Comparison of ENCODE assay signal across 8 cellular contexts in the genomic region with DNA sequence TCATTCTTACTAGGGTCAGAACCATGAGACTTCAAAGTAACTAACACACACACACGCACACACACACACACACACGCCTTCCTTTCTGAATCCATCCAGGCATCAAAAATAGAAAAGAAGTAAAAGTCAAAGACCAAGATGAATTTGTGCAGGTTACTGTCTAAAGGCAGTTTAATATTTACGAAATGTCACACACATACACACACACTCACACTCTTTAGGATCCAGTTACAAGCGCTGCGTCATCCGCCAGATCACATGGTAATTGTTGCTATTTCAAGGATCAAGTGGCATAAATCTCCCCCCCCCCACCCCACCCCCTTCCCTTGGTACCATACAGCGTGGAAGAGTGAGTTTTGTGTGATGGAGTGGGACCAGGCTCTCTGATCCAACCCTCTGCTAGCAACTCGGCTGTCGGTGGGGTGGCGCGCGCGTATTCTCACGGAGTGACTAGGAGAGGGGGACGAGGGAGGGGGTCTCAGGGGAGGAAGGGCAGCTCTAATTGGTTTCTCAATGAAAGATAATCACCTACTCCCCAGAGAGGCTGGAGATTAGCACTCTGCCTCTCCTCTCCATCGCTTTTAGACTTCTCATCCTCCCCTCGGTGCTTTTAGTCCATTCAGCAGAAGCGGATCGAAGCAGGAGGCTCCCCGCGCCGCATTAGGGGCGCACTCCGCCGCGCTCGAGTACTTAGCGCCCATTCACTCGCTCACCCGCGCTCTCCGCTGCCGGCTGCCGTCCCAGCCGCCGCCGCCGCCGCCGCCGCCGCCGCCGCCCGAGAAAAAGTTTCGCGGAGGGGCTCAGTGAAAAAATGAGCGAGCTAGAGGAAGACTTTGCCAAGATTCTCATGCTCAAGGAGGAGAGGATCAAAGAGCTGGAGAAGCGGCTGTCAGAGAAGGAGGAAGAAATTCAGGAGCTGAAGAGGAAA.
DNase-seq lines count a peak whose midpoint lies in the region; ATAC-seq and TF ChIP-seq lines count a peak whose summit lies in the region.

No MANE protein-coding gene starts in this region.

- H3K4me2 ChIP-seq in BLaER1, result peak overlapping the region; percentile 95
- H3K4me2 ChIP-seq in KMS-11, result peak overlapping the region; percentile 57

- H3K36me3 ChIP-seq in BLaER1, result no peaks in the 10 kb centered on the region
- H3K36me3 ChIP-seq in KMS-11 (ENCODE audit: insufficient read depth), result no peaks in the 10 kb centered on the region
- H3K36me3 ChIP-seq in iPS-20b (ENCODE audit: insufficient read depth, low read depth, low read length), result no peaks in the 10 kb centered on the region
- no peaks in the 10 kb centered on the region for H3K36me3 ChIP-seq in skeletal muscle tissue (ENCODE audit: control insufficient read depth in 3 of 3, insufficient read depth in 3 of 3, low read length in 3 of 3)

- peaks cover 36% of the 10 kb centered on the region for H3K27me3 ChIP-seq in BLaER1
- no peaks in the 10 kb centered on the region for H3K27me3 ChIP-seq in KMS-11 (ENCODE audit: insufficient read depth, low read depth)
- peaks cover 55% of the 10 kb centered on the region for H3K27me3 ChIP-seq in iPS-20b (ENCODE audit: insufficient read depth, low read length)
- peaks cover 0 to 3% (median 2%) of the 10 kb centered on the region in 3 donors for H3K27me3 ChIP-seq in skeletal muscle tissue (ENCODE audit: control insufficient read depth in 3 of 3, insufficient read depth in 3 of 3, low read length in 3 of 3)

- H3K9me3 ChIP-seq in BLaER1 (no peaks in the 10 kb centered on the region), iPS-20b (ENCODE audit: insufficient read depth, low read depth, low read length) (no peaks in the 10 kb centered on the region), skeletal muscle tissue (ENCODE audit: control insufficient read depth in 3 of 3, low read length in 3 of 3) (no peaks in the 10 kb centered on the region)

- H3K4me3 ChIP-seq in BLaER1, result peak overlapping the region; percentile 88
- no peak overlapping the region for H3K4me3 ChIP-seq in KMS-11 (IDR thresholded peaks at IDR 0.05; ENCODE audit: insufficient read depth, low read depth, low read length)
- peak overlapping the region; percentile 72 for H3K4me3 ChIP-seq in iPS-20b (ENCODE audit: low read length)
- peak overlapping the region; percentile 85 to 90 (median 89) for H3K4me3 ChIP-seq in skeletal muscle tissue (ENCODE audit: low read length in 3 of 3)

- no peaks in the 10 kb centered on the region for H3K79me2 ChIP-seq in KMS-11 (ENCODE audit: insufficient read depth, low read depth)

- H3K9ac ChIP-seq in BLaER1, result peak overlapping the region; percentile 71
- H3K9ac ChIP-seq in KMS-11, result peak overlapping the region; percentile 17; the same call in 1 of the 2 replicates
- no peak overlapping the region for H3K9ac ChIP-seq in iPS-20b (ENCODE audit: low read depth, low read length)
- H3K9ac ChIP-seq in skeletal muscle tissue (ENCODE audit: low read depth in 1 of 3, low read length in 3 of 3), result peak overlapping the region; percentile 85 to 93 (median 91)

- H4K20me1 ChIP-seq in BLaER1 (no peaks in the 10 kb centered on the region), KMS-11 (ENCODE audit: insufficient read depth) (no peaks in the 10 kb centered on the region)

- H3K4me1 ChIP-seq in BLaER1 (peaks cover 10% of the 10 kb centered on the region; the same call in 1 of the 2 replicates), KMS-11 (ENCODE audit: low read depth, poor library complexity, severe bottlenecking) (no peaks in the 10 kb centered on the region), iPS-20b (ENCODE audit: insufficient read depth, low read length) (peaks cover 3% of the 10 kb centered on the region; the same call in 1 of the 2 replicates), skeletal muscle tissue (ENCODE audit: control insufficient read depth in 3 of 3, insufficient read depth in 3 of 3, low read length in 3 of 3) (peaks cover 16 to 21% (median 17%) of the 10 kb centered on the region in 3 donors)

- no peak overlapping the region for H3K27ac ChIP-seq in BLaER1
- H3K27ac ChIP-seq in KMS-11, result no peak overlapping the region
- H3K27ac ChIP-seq in iPS-20b (ENCODE audit: low read length), result no peak overlapping the region
- H3K27ac ChIP-seq in skeletal muscle tissue (ENCODE audit: low read depth, low read length), result peak overlapping the region; percentile 97

- ATAC-seq in HG03108 (IDR thresholded peaks at IDR 0.05; ENCODE audit: unreplicated experiment) (no peak), HG02884 (IDR thresholded peaks at IDR 0.05; ENCODE audit: unreplicated experiment) (no peak)

- DNase-seq in astrocyte of the hippocampus (ENCODE audit: low read depth, low spot score), result peak; percentile 51
- DNase-seq in HT-29 (ENCODE audit: low spot score), result no peak

- TF ChIP-seq CTCF in KMS-11 (conservative IDR thresholded peaks at IDR 0.05; ENCODE audit: low read depth, low read length), result no peak

- H2AFZ ChIP-seq in KMS-11 (ENCODE audit: low read depth), result peak overlapping the region; percentile 88
